Comparison of ENCODE assay signal across 20 cellular contexts in genomic region chr5:137828192-137828591, GRCh38. TPM values are rescaled to one million over a fixed set of nuclear protein-coding genes. Genes with fewer than 3 reads are reported as not detected.
DNase-seq lines count a peak whose midpoint lies in the region; ATAC-seq, FAIRE-seq and TF ChIP-seq lines count a peak whose summit lies in the region.
"Had no signal": no experiment of that assay in that cellular context is flagged by ENCODE, and none has a peak within 500 bp of the region (broad histone marks: within the 10 kb centered on the region; RNA-seq: fewer than 3 reads in every experiment).

No MANE protein-coding gene starts in this region.

- no peak for TF ChIP-seq EP300 in gastroesophageal sphincter (IDR thresholded peaks at IDR 0.05)

- no peak overlapping the region for H3K27ac Mint-ChIP-seq in GM23338
- H3K27ac Mint-ChIP-seq in activated naive CD4-positive, alpha-beta T cell treated with anti-CD3 and anti-CD28 coated beads, Interleukin-2, amount 10 ng/mL, durations not matched to agents 7 days and 5 days, result no peak overlapping the region
- H3K27ac Mint-ChIP-seq: CD4-positive, alpha-beta memory T cell had no signal

- no peaks in the 10 kb centered on the region for H3K9me1 ChIP-seq in keratinocyte (ENCODE audit: control insufficient read depth, extremely low read depth, insufficient read depth, low read length)

- H3K4me1 ChIP-seq in GM23338 (ENCODE audit: insufficient read depth) (peaks cover 5% of the 10 kb centered on the region), gastroesophageal sphincter (peaks cover 0 to 28% (median 14%) of the 10 kb centered on the region in 3 donors), keratinocyte (ENCODE audit: control insufficient read depth, extremely low read depth, insufficient read depth, low read length) (peaks cover 4% of the 10 kb centered on the region), skeletal muscle satellite cell (ENCODE audit: control insufficient read depth, insufficient read depth, low read length) (peaks cover 28% of the 10 kb centered on the region)

- H3K4me1 Mint-ChIP-seq in GM23338, result peaks cover 15% of the 10 kb centered on the region; the same call in 2 of the 3 replicates
- H3K4me1 Mint-ChIP-seq in activated naive CD4-positive, alpha-beta T cell treated with anti-CD3 and anti-CD28 coated beads, Interleukin-2, amount 10 ng/mL, durations not matched to agents 7 days and 5 days, result no peaks in the 10 kb centered on the region
- H3K4me1 Mint-ChIP-seq: CD4-positive, alpha-beta memory T cell had no signal

- H3K9me3 ChIP-seq in gastroesophageal sphincter (peaks cover 0 to 5% (median 0%) of the 10 kb centered on the region in 3 donors), keratinocyte (ENCODE audit: control insufficient read depth, low read depth, low read length) (no peaks in the 10 kb centered on the region), skeletal muscle satellite cell (replicated peaks; ENCODE audit: low read length) (no peaks in the 10 kb centered on the region)

- H4K20me1 ChIP-seq in GM23338 (replicated peaks; ENCODE audit: insufficient read depth) (no peaks in the 10 kb centered on the region), keratinocyte (ENCODE audit: control insufficient read depth, extremely low read depth, insufficient read depth, low read length) (no peaks in the 10 kb centered on the region)

- H3K9me2 ChIP-seq in GM23338 (ENCODE audit: insufficient read depth), result no peaks in the 10 kb centered on the region

- H3K9ac ChIP-seq in keratinocyte (ENCODE audit: control insufficient read depth, extremely low read depth, insufficient read depth, low read length) (no peak overlapping the region), skeletal muscle satellite cell (ENCODE audit: low read depth, low read length) (peak overlapping the region; percentile 40)

- H3K4me2 ChIP-seq in GM23338 (no peak overlapping the region), keratinocyte (ENCODE audit: control insufficient read depth, extremely low read depth, insufficient read depth, low read depth, low read length) (no peak overlapping the region), skeletal muscle satellite cell (ENCODE audit: low read length) (peak overlapping the region; percentile 16)

- no peak for TF ChIP-seq POLR2A in gastroesophageal sphincter (IDR thresholded peaks at IDR 0.05)

- ATAC-seq in GM23338, result no peak
- ATAC-seq in gastroesophageal sphincter, result no peak
- ATAC-seq in HG03442 (IDR thresholded peaks at IDR 0.05; ENCODE audit: unreplicated experiment), result no peak
- ATAC-seq: HCT116, K562, PC-3 had no signal

- H3K9me3 Mint-ChIP-seq in GM23338, result no peaks in the 10 kb centered on the region; the same call in 2 of the 3 replicates
- no peaks in the 10 kb centered on the region for H3K9me3 Mint-ChIP-seq in activated naive CD4-positive, alpha-beta T cell treated with anti-CD3 and anti-CD28 coated beads, Interleukin-2, amount 10 ng/mL, durations not matched to agents 7 days and 5 days

- no peaks in the 10 kb centered on the region for H3K36me3 Mint-ChIP-seq in GM23338 (ENCODE audit: low read depth)
- no peaks in the 10 kb centered on the region for H3K36me3 Mint-ChIP-seq in activated naive CD4-positive, alpha-beta T cell treated with anti-CD3 and anti-CD28 coated beads, Interleukin-2, amount 10 ng/mL, durations not matched to agents 7 days and 5 days

- CTCF ChIA-PET in activated naive CD4-positive, alpha-beta T cell treated with anti-CD3 and anti-CD28 coated beads, Interleukin-2, amount 10 ng/mL, durations not matched to agents 7 days and 5 days (lab: Charles Lee), result interaction anchor here (1.0 to 1.1 kb wide), 2 partner anchors 50 to 241 kb away, joined by 3 to 4 read pairs; no protein-coding TSS in a partner anchor

- H2AFZ ChIP-seq in GM23338 (peak overlapping the region; percentile 52; the same call in 1 of the 2 replicates), keratinocyte (ENCODE audit: control insufficient read depth, low read length) (no peak overlapping the region)

- no peaks in the 10 kb centered on the region for H3K27me3 ChIP-seq in GM23338 (ENCODE audit: insufficient read depth)
- no peaks in the 10 kb centered on the region for H3K27me3 ChIP-seq in gastroesophageal sphincter
- H3K27me3 ChIP-seq in keratinocyte (ENCODE audit: control insufficient read depth, extremely low read depth, insufficient read depth, low read length), result no peaks in the 10 kb centered on the region
- H3K27me3 ChIP-seq in skeletal muscle satellite cell (ENCODE audit: control insufficient read depth, insufficient read depth, low read length), result no peaks in the 10 kb centered on the region

- WGBS in gastroesophageal sphincter (ENCODE audit: low coverage in 1 of 2), 2 donors, result 10 to 23% methylated on average over 1 to 2 of the region's 3 CpGs

- H3F3A ChIP-seq in GM23338 (replicated peaks; ENCODE audit: low read depth), result no peaks in the 10 kb centered on the region

- dilution Hi-C loops in keratinocyte (cut with MboI; ENCODE audit: extremely low pct_ligation_motif_present, low sequenced_read_pairs), result no loop called here

- H3K4me3 Mint-ChIP-seq in GM23338, result no peak overlapping the region
- no peak overlapping the region for H3K4me3 Mint-ChIP-seq in activated naive CD4-positive, alpha-beta T cell treated with anti-CD3 and anti-CD28 coated beads, Interleukin-2, amount 10 ng/mL, durations not matched to agents 7 days and 5 days
- H3K4me3 Mint-ChIP-seq: CD4-positive, alpha-beta memory T cell had no signal

- no peak overlapping the region for H3K27ac ChIP-seq in GM23338 (ENCODE audit: low read depth)
- peak overlapping the region in 3 of 4 donors; percentile 24 to 59 (median 29) for H3K27ac ChIP-seq in gastroesophageal sphincter
- no peak overlapping the region for H3K27ac ChIP-seq in keratinocyte (ENCODE audit: control insufficient read depth, insufficient read depth, low read length)
- H3K27ac ChIP-seq: RWPE1 had no signal

- peak; percentile 20 for FAIRE-seq in keratinocyte (lab: Jason Lieb, UNC)
- no peak for FAIRE-seq in urothelium cell line (lab: Jason Lieb, UNC)
- FAIRE-seq: K562 had no signal

- H3K4me3 ChIP-seq in GM23338, result no peak overlapping the region
- H3K4me3 ChIP-seq in gastroesophageal sphincter, result no peak overlapping the region
- no peak overlapping the region for H3K4me3 ChIP-seq in keratinocyte (ENCODE audit: control insufficient read depth in 2 of 3, extremely low read depth in 1 of 3, insufficient read depth in 2 of 3, low read depth in 1 of 3, low read length in 3 of 3)
- H3K4me3 ChIP-seq in skeletal muscle satellite cell (ENCODE audit: low read length), result no peak overlapping the region
- H3K4me3 ChIP-seq: K562 had no signal

- no peaks in the 10 kb centered on the region for H3K79me2 ChIP-seq in GM23338 (replicated peaks; ENCODE audit: insufficient read depth)
- H3K79me2 ChIP-seq in keratinocyte (ENCODE audit: control insufficient read depth, insufficient read depth, low read length), result no peaks in the 10 kb centered on the region

- H3K36me3 ChIP-seq in GM23338 (ENCODE audit: insufficient read depth) (no peaks in the 10 kb centered on the region), gastroesophageal sphincter (no peaks in the 10 kb centered on the region), keratinocyte (ENCODE audit: control insufficient read depth in 2 of 2, extremely low read depth in 1 of 2, insufficient read depth in 2 of 2, low read length in 2 of 2) (no peaks in the 10 kb centered on the region), skeletal muscle satellite cell (ENCODE audit: insufficient read depth, low read length) (no peaks in the 10 kb centered on the region)

- no peak for TF ChIP-seq CTCF in GM23338 (conservative IDR thresholded peaks at IDR 0.05; ENCODE audit: low read depth in 2 of 2)
- TF ChIP-seq CTCF in gastroesophageal sphincter (IDR thresholded peaks at IDR 0.05), result no peak
- no peak for TF ChIP-seq CTCF in keratinocyte (optimal IDR thresholded peaks at IDR 0.05 in 1 of 3, IDR thresholded peaks at IDR 0.05 in 1 of 3, conservative IDR thresholded peaks at IDR 0.05 in 1 of 3; ENCODE audit: extremely low read depth in 1 of 3, insufficient read depth in 2 of 3, low read length in 3 of 3)

- DNase-seq in GM23338 (ENCODE audit: low spot score) (no peak), keratinocyte (ENCODE audit: low read depth, low spot score) (no peak), NCI-H1436 (lab: John Stamatoyannopoulos, UW) (no peak), urothelium cell line (ENCODE audit: low spot score) (no peak)
- DNase-seq in activated naive CD4-positive, alpha-beta T cell treated with anti-CD3 and anti-CD28 coated beads, Interleukin-2, amount 10 ng/mL, durations not matched to agents 7 days and 5 days, result no peak
- DNase-seq: CD4-positive, alpha-beta memory T cell; NCI-H1048; NCI-H146; NCI-H2081; NCI-H510A treated with DMSO at 0.1 percent for 48 hours; NCI-H82; PC-3 had no signal

- no peaks in the 10 kb centered on the region for H3K27me3 Mint-ChIP-seq in GM23338 (ENCODE audit: insufficient read depth, low read depth, poor library complexity)
- H3K27me3 Mint-ChIP-seq in activated naive CD4-positive, alpha-beta T cell treated with anti-CD3 and anti-CD28 coated beads, Interleukin-2, amount 10 ng/mL, durations not matched to agents 7 days and 5 days, result no peaks in the 10 kb centered on the region
- H3K27me3 Mint-ChIP-seq: CD4-positive, alpha-beta memory T cell had no signal

RNA-seq across cellular contexts. Expression of gene MYOT, which starts 39.5 kb away (rescaled TPM):
- not detected in 2 replicates for total RNA-seq in GM23338 (2014; rRNA removed; shearing (Covaris generic))
- polyA plus RNA-seq in GM23338 (2016; fragmentation: Nextera tagmentation; extraction: Ambion mirVana) (0.58 TPM in 1 of 2 replicates, not detected in the other), keratinocyte (0.55 to 1.5 TPM (median 0.76 TPM) in 3 replicates)
- 10 to 100 TPM; 16.6 to 38.9 (median 32.8) TPM for total RNA-seq in gastroesophageal sphincter
- not detected for polyA plus RNA-seq in keratinocyte (2011; ENCODE audit: low read depth)
- 0.52 and 0.80 TPM in 2 replicates for polyA plus RNA-seq in keratinocyte (2011; cell fraction: cytosol; rRNA removed)
- polyA plus RNA-seq in keratinocyte (2011; cell fraction: nucleus; rRNA removed), result 0.45 and 0.73 TPM in 2 replicates
- polyA plus RNA-seq in keratinocyte (2012; ENCODE audit: low replicate concordance), result 0.18 and 0.61 TPM in 2 replicates
- polyA minus RNA-seq in keratinocyte, result 0.61 to 0.66 TPM in 2 of 3 replicates, not detected in the other
- not detected for polyA minus RNA-seq in keratinocyte (2011; cell fraction: cytosol; rRNA and poly(A)+ RNA removed)
- not detected in 2 replicates for polyA minus RNA-seq in keratinocyte (2011; cell fraction: nucleus; rRNA and poly(A)+ RNA removed)
- 1.0 and 9.2 TPM in 2 replicates for total RNA-seq in skeletal muscle satellite cell (2012; rRNA removed)
- total RNA-seq: A172; CD4-positive, alpha-beta memory T cell; K562; PC-3 had no signal
- polyA plus RNA-seq: BJ had no signal

Comparison
In these comparisons a context has a peak if more than half of its experiments do, and no peak if none do; other contexts are left out.
1. H3K27ac ChIP-seq: peak in gastroesophageal sphincter (3 of 4); none in GM23338 (single experiment) and keratinocyte (single experiment).
2. RNA of gene MYOT, which starts 39.5 kb away (total RNA-seq): 16.6 to 38.9 TPM in gastroesophageal sphincter; not detected in GM23338; every median in the first group is over 10 times any median in the second.